In the genomic region with DNA sequence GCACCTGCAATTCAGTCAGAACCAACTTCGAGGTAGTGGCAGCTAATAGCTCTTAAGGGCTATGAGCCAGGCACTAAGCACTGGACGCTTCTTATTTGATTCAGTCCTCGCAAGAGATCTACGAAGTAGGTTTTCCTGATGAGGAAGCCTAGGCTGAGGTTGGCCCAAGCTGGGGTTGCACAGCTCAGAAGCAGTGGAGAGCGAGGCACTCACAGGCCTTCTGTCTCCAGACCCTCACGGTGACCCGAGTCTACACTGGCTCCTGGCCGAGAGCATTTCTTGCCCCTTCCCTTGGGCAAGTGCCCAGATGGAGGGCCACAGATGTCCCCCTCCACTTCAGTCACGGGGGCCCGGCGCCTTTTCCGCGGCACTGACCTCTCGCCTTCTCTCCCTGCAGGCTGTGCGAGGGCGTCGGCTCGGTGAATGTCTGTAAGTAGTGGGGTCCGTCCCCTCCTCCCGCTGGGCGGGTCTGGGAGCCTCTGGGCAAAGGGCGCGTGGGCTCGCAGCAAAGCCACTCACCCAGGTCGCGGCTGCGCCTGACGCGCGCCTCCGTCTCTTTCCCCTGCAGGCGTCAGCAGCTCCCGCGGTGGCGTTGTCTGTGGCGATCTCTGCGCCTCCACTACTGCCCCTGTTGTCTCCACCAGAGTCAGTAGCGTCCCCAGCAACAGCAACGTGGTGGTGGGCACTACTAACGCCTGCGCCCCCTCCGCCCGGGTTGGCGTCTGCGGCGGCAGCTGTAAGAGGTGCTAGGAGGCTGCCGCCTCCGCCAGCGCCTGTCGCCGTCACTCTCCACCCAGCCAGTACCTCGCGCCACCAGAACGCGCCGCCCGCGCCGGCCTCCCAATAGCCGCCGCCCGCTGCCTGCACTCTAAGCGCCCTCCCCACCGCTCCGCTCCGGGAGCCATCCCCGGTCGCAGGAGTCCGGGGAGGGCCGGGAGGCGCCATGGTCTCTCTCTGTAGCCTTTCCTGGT, we compare ENCODE assay signal across 8 cellular contexts. TPM values are rescaled to one million over a fixed set of nuclear protein-coding genes. Genes with fewer than 3 reads are reported as not detected.
A peak's percentile ranks its signal among the peaks of the same experiment; 100 is the strongest.
DNase-seq lines count a peak whose midpoint lies in the region; ATAC-seq and TF ChIP-seq lines count a peak whose summit lies in the region.

No MANE protein-coding gene starts in this region.

- H3K27ac ChIP-seq in HEK293 (ENCODE audit: extremely low read depth, low read depth, low read length), result no peak overlapping the region
- H3K27ac ChIP-seq in colonic mucosa, result no peak overlapping the region

- ATAC-seq in T-cell (replicated peaks in 1 of 4) (peak; percentile 56 to 81 (median 62)), left lobe of liver (peak; percentile 79), GM18498 (IDR thresholded peaks at IDR 0.05; ENCODE audit: unreplicated experiment) (no peak)

- POLR2A ChIA-PET in HEK293 (lab: Yijun Ruan, JAX), result interaction anchor here (0.6 kb wide), 1 partner anchor 30 kb away, joined by 6 read pairs; no protein-coding TSS in a partner anchor
- POLR2A ChIA-PET in T-cell (lab: Charles Lee), result no interaction called here

- H3K9me3 Mint-ChIP-seq in T-cell, result no peaks in the 10 kb centered on the region

- no peaks in the 10 kb centered on the region for H3K36me3 Mint-ChIP-seq in T-cell

- H3K4me3 Mint-ChIP-seq in T-cell, result peak overlapping the region; percentile 28 to 57 (median 55)

- H3K4me1 ChIP-seq in HEK293 (ENCODE audit: control insufficient read depth, insufficient read depth, low read length), result no peaks in the 10 kb centered on the region
- no peaks in the 10 kb centered on the region for H3K4me1 ChIP-seq in colonic mucosa

- H3K9me3 ChIP-seq in HEK293 (ENCODE audit: control insufficient read depth, insufficient read depth, low read depth, low read length), result no peaks in the 10 kb centered on the region
- H3K9me3 ChIP-seq in colonic mucosa, result no peaks in the 10 kb centered on the region

- TF ChIP-seq CTCF in HEK293 (tag by site-specific recombination; IDR thresholded peaks at IDR 0.05), result peak; percentile 74
- TF ChIP-seq CTCF in colonic mucosa (IDR thresholded peaks at IDR 0.05), result peak; percentile 9

- intact Hi-C loops in colonic mucosa (cut with DNase I), result no loop called here

- peaks cover 59 to 62% of the 10 kb centered on the region in 2 donors for H3K27me3 Mint-ChIP-seq in T-cell

- no peak overlapping the region for H3K9ac ChIP-seq in colonic mucosa (ENCODE audit: low read depth in 2 of 2, low read length in 2 of 2)

- H3K4me3 ChIP-seq in HEK293 (ENCODE audit: low read depth, low read length) (peak overlapping the region; percentile 7), colonic mucosa (peak overlapping the region; percentile 29)

- peak overlapping the region in 1 of 2 donors; percentile 74 for H3K27ac Mint-ChIP-seq in T-cell

- H3K36me3 ChIP-seq in HEK293 (ENCODE audit: control insufficient read depth in 2 of 2, insufficient read depth in 1 of 2, low read length in 2 of 2) (no peaks in the 10 kb centered on the region), colonic mucosa (no peaks in the 10 kb centered on the region)

- H3K27me3 ChIP-seq in colonic mucosa, result peaks cover 15% of the 10 kb centered on the region

- in situ Hi-C loops in ACHN (cut with HindIII; ENCODE audit: low pct_ligation_motif_present, low pct_unique_long_range_greater_than_20kb, low sequenced_read_pairs), result no loop called here

- CTCF ChIA-PET in HEK293 (lab: Yijun Ruan, JAX), result interaction anchor here (0.6 to 5.1 kb wide), 12 partner anchors 8 to 164 kb away, joined by 3 to 41 read pairs (median 12); no protein-coding TSS in a partner anchor
- CTCF ChIA-PET in T-cell (lab: Charles Lee), result interaction anchor here in 1 of 2 donors (0.6 kb wide), 1 partner anchor 25 kb away, joined by 13 read pairs; no protein-coding TSS in a partner anchor

- H3K4me1 Mint-ChIP-seq in T-cell, result peaks cover 18 to 29% (median 24%) of the 10 kb centered on the region in 3 donors

- DNase-seq in ACHN (peak; percentile 63), T-cell (peak in 22 of 34 experiments; percentile 8 to 55 (median 22)), colonic mucosa (peak; percentile 45), left lobe of liver (ENCODE audit: low spot score) (no peak), SW 1271 (lab: John Stamatoyannopoulos, UW) (no peak)
- DNase-seq in stimulated activated CD4-positive, alpha-beta T cell treated with anti-CD3 and anti-CD28 coated beads, Interleukin-4, amount 100 ng/mL, for 24 hours, result peak; percentile 29

TF ChIP-seq in HEK293, 187 proteins besides CTCF, POLR2A, EP300 and RAD21 (continues in another document):
- 0 out of 2 replicates have a peak, but pooled peaks have one; percentile 12 for TF ChIP-seq SP3 (tag by site-specific recombination; IDR thresholded peaks at IDR 0.05)
- TF ChIP-seq, protein P1, sequence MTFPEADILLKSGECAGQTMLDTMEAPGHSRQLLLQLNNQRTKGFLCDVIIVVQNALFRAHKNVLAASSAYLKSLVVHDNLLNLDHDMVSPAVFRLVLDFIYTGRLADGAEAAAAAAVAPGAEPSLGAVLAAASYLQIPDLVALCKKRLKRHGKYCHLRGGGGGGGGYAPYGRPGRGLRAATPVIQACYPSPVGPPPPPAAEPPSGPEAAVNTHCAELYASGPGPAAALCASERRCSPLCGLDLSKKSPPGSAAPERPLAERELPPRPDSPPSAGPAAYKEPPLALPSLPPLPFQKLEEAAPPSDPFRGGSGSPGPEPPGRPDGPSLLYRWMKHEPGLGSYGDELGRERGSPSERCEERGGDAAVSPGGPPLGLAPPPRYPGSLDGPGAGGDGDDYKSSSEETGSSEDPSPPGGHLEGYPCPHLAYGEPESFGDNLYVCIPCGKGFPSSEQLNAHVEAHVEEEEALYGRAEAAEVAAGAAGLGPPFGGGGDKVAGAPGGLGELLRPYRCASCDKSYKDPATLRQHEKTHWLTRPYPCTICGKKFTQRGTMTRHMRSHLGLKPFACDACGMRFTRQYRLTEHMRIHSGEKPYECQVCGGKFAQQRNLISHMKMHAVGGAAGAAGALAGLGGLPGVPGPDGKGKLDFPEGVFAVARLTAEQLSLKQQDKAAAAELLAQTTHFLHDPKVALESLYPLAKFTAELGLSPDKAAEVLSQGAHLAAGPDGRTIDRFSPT (tag by site-specific recombination; IDR thresholded peaks at IDR 0.05), result no peak
- no peak for TF ChIP-seq ZNF837 (tag by site-specific recombination; IDR thresholded peaks at IDR 0.05)
- TF ChIP-seq YY1 (tag by site-specific recombination; IDR thresholded peaks at IDR 0.05), result no peak
- TF ChIP-seq ZNF561 (tag by site-specific recombination; IDR thresholded peaks at IDR 0.05; ENCODE audit: borderline replicate concordance), result no peak
- 0 out of 2 replicates have a peak, but pooled peaks have one; percentile 29 for TF ChIP-seq ZEB2 (tag by site-specific recombination; IDR thresholded peaks at IDR 0.05)
- TF ChIP-seq ZNF394 (tag by site-specific recombination; IDR thresholded peaks at IDR 0.05; ENCODE audit: borderline replicate concordance), result no peak
- TF ChIP-seq, protein P2, sequence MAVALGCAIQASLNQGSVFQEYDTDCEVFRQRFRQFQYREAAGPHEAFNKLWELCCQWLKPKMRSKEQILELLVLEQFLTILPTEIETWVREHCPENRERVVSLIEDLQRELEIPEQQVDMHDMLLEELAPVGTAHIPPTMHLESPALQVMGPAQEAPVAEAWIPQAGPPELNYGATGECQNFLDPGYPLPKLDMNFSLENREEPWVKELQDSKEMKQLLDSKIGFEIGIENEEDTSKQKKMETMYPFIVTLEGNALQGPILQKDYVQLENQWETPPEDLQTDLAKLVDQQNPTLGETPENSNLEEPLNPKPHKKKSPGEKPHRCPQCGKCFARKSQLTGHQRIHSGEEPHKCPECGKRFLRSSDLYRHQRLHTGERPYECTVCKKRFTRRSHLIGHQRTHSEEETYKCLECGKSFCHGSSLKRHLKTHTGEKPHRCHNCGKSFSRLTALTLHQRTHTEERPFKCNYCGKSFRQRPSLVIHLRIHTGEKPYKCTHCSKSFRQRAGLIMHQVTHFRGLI (tag by site-specific recombination; IDR thresholded peaks at IDR 0.05), result no peak
- TF ChIP-seq SP2 (tag by site-specific recombination; IDR thresholded peaks at IDR 0.05), result 0 out of 2 replicates have a peak, but pooled peaks have one; percentile 32
- TF ChIP-seq GLI2 (tag by site-specific recombination; IDR thresholded peaks at IDR 0.05; ENCODE audit: borderline replicate concordance, low read depth), result no peak
- no peak for TF ChIP-seq ZNF623 (tag by site-specific recombination; IDR thresholded peaks at IDR 0.05)
- no peak for TF ChIP-seq ZNF132 (tag by site-specific recombination; IDR thresholded peaks at IDR 0.05; ENCODE audit: borderline replicate concordance)
- TF ChIP-seq ZNF416 (tag by site-specific recombination; IDR thresholded peaks at IDR 0.05), result no peak
- no peak for TF ChIP-seq ZNF302 (tag by site-specific recombination; IDR thresholded peaks at IDR 0.05; ENCODE audit: low read depth)
- TF ChIP-seq, protein P3, sequence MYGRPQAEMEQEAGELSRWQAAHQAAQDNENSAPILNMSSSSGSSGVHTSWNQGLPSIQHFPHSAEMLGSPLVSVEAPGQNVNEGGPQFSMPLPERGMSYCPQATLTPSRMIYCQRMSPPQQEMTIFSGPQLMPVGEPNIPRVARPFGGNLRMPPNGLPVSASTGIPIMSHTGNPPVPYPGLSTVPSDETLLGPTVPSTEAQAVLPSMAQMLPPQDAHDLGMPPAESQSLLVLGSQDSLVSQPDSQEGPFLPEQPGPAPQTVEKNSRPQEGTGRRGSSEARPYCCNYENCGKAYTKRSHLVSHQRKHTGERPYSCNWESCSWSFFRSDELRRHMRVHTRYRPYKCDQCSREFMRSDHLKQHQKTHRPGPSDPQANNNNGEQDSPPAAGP (tag by site-specific recombination; IDR thresholded peaks at IDR 0.05), result no peak
- TF ChIP-seq GLIS2 (tag by site-specific recombination; IDR thresholded peaks at IDR 0.05), result peak; percentile 42; the same call in 1 of the 2 replicates
- peak; percentile 89 for TF ChIP-seq ZNF600 (tag by site-specific recombination; IDR thresholded peaks at IDR 0.05)
- TF ChIP-seq ZNF629 (tag by site-specific recombination; IDR thresholded peaks at IDR 0.05), result peak; percentile 27; the same call in 1 of the 2 replicates
- TF ChIP-seq ZBTB1 (tag by site-specific recombination; IDR thresholded peaks at IDR 0.05), result no peak
- 0 out of 2 replicates have a peak, but pooled peaks have one; percentile 10 for TF ChIP-seq ZSCAN30 (tag by site-specific recombination; IDR thresholded peaks at IDR 0.05)
- no peak for TF ChIP-seq ZNF677 (tag by site-specific recombination; IDR thresholded peaks at IDR 0.05)

RNA-seq across cellular contexts. Expression of a gene that starts 13.1 kb away (rescaled TPM):
- total RNA-seq in T-cell (not detected), colonic mucosa (not detected), left lobe of liver (not detected)

RNA-seq across cellular contexts. Expression of a gene that starts 16.8 kb away (rescaled TPM):
- total RNA-seq in T-cell (1 to 10 TPM in 1 of 5 donors, under 1 TPM in 2, not detected in 2; 0.30 to 1.0 (median 0.76) TPM), colonic mucosa (under 1 TPM in 1 of 2 donors, not detected in 1; 0.77 TPM), left lobe of liver (0.65 TPM)

RNA-seq across cellular contexts. Expression of a gene that starts 33.7 kb away (rescaled TPM):
- total RNA-seq in T-cell (under 1 TPM in 1 of 5 donors, not detected in 4; 0.35 TPM), colonic mucosa (under 1 TPM in 1 of 2 donors, not detected in 1; 0.16 TPM), left lobe of liver (not detected)

RNA-seq across cellular contexts. Expression of a gene that starts 59.2 kb away (rescaled TPM):
- total RNA-seq in T-cell (not detected), colonic mucosa (not detected), left lobe of liver (not detected)

Comparison
In these comparisons a context has a peak if more than half of its experiments do, and no peak if none do; other contexts are left out.
1. DNase-seq: peak in ACHN (single experiment), T-cell (22 of 34), colonic mucosa (single experiment) and stimulated activated CD4-positive, alpha-beta T cell treated with anti-CD3 and anti-CD28 coated beads, Interleukin-4, amount 100 ng/mL, for 24 hours (single experiment); none in left lobe of liver (single experiment) and SW 1271 (0 of 2).